ENCODE assay signal across 12 cellular contexts in the genomic region with DNA sequence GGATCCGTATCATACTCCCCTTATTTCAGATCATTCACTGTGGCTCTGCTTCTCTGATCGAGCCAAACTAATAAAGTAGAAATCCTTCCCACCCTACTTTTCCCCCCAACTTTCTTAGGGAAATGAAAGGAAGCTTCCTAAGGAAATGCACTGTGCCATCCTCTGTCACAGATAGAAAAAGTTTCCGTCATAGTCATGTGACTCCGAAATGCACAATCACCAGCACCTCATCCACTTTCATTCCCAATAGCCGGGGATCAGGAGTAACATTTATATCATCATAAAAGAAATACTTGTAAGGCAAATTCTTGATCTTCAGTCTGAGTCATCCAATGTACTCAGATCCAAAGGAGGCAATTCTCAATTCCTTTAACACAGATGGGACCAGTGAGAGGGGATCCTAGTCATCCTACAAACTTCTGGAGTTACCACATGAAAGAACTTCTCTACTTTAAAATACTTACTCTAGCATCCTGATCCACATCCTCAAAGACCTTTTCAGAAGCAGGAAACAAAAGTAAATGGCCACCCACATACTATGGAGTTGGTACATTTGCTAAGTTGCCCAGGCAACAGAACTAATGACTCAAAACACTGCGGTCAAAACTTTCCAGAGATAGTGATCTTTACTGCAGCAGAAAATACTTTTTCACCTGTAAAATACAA.
DNase-seq lines count a peak whose midpoint lies in the region; ATAC-seq, FAIRE-seq and TF ChIP-seq lines count a peak whose summit lies in the region.
"Had no signal": no experiment of that assay in that cellular context is flagged by ENCODE, and none has a peak within 500 bp of the region (broad histone marks: within the 10 kb centered on the region; RNA-seq: fewer than 3 reads in every experiment).

No MANE protein-coding gene starts in this region.

- H3K4me3 ChIP-seq in A549, result no peak overlapping the region
- H3K4me3 ChIP-seq in GM23248, result no peak overlapping the region
- H3K4me3 ChIP-seq in PC-9, result no peak overlapping the region
- no peak overlapping the region for H3K4me3 ChIP-seq in ovary
- H3K4me3 ChIP-seq: BLaER1 treated with 17β-estradiol and CSF1 and Interleukin-3, amounts not matched to agents 10 nM and 100 nM had no signal

- H3K4me2 ChIP-seq in A549 (no peak overlapping the region), GM23248 (ENCODE audit: unreplicated experiment) (no peak overlapping the region), PC-9 (peak overlapping the region; percentile 38; the same call in 1 of the 2 replicates)
- H3K4me2 ChIP-seq: BLaER1 treated with 17β-estradiol and CSF1 and Interleukin-3, amounts not matched to agents 10 nM and 100 nM had no signal

- TF ChIP-seq POLR2A in A549 (IDR thresholded peaks at IDR 0.05; ENCODE audit: low read length) (no peak), ovary (IDR thresholded peaks at IDR 0.05) (no peak)

- TF ChIP-seq EP300 in A549 (IDR thresholded peaks at IDR 0.05), result no peak
- no peak for TF ChIP-seq EP300 in ovary (IDR thresholded peaks at IDR 0.05)

- TF ChIP-seq CTCF in A549 (IDR thresholded peaks at IDR 0.05) (no peak), PC-9 (conservative IDR thresholded peaks at IDR 0.05) (no peak), ovary (IDR thresholded peaks at IDR 0.05) (no peak)

- H3K9ac ChIP-seq in GM23248, result no peak overlapping the region
- H3K9ac ChIP-seq: BLaER1 treated with 17β-estradiol and CSF1 and Interleukin-3, amounts not matched to agents 10 nM and 100 nM had no signal

- CTCF ChIA-PET in A549 (lab: Yijun Ruan, JAX) (no interaction called here), PC-9 (lab: Charles Lee) (no interaction called here)

- intact Hi-C loops in PC-9 (cut with micrococcal nuclease; ENCODE audit: unreplicated experiment), result no loop called here
- intact Hi-C loops in ovary (cut with DNase I), result no loop called here
- intact Hi-C loops in left ventricle myocardium superior (cut with micrococcal nuclease), result no loop called here

- FAIRE-seq in A549 (lab: Jason Lieb, UNC), result no peak
- FAIRE-seq: small intestine had no signal

- in situ Hi-C loops in GM23248 (cut with MboI), result no loop called here

- ATAC-seq in A549 (peak; percentile 38 to 47; a peak in 4 of 6 replicates), left ventricle myocardium superior (no peak)

- no TSS peak for BruUV-seq in PC-9 (replicated peaks; lab: Mats Ljungman, UMichigan)

- POLR2A ChIA-PET in A549 (lab: Yijun Ruan, JAX) (no interaction called here), PC-9 (lab: Charles Lee; ENCODE audit: unreplicated experiment) (no interaction called here)

- H3K9me2 ChIP-seq in GM23248 (ENCODE audit: insufficient read depth) (no peaks in the 10 kb centered on the region), PC-9 (ENCODE audit: insufficient read depth) (no peaks in the 10 kb centered on the region)

- TF ChIP-seq RAD21 in A549 (conservative IDR thresholded peaks at IDR 0.05 in 1 of 2, IDR thresholded peaks at IDR 0.05 in 1 of 2), result no peak

- H3K9me3 ChIP-seq in A549 (no peaks in the 10 kb centered on the region), GM23248 (ENCODE audit: low read depth) (no peaks in the 10 kb centered on the region), PC-9 (ENCODE audit: insufficient read depth, low read depth) (no peaks in the 10 kb centered on the region), ovary (no peaks in the 10 kb centered on the region)
- H3K9me3 ChIP-seq: BLaER1 treated with 17β-estradiol and CSF1 and Interleukin-3, amounts not matched to agents 10 nM and 100 nM had no signal

- H3K27ac ChIP-seq in A549 (no peak overlapping the region), GM23248 (no peak overlapping the region), PC-9 (no peak overlapping the region), ovary (no peak overlapping the region)
- H3K27ac ChIP-seq: BLaER1 treated with 17β-estradiol and CSF1 and Interleukin-3, amounts not matched to agents 10 nM and 100 nM had no signal

- H3K27me3 ChIP-seq in GM23248 (replicated peaks; ENCODE audit: insufficient read depth) (peaks cover 8% of the 10 kb centered on the region), PC-9 (ENCODE audit: insufficient read depth, low read depth) (no peaks in the 10 kb centered on the region), ovary (no peaks in the 10 kb centered on the region)
- H3K27me3 ChIP-seq: BLaER1 treated with 17β-estradiol and CSF1 and Interleukin-3, amounts not matched to agents 10 nM and 100 nM had no signal

- WGBS in A549 (ENCODE audit: missing lambda C conversion rate), result 61% methylated on average over 6 of the region's 6 CpGs
- 42 to 50% methylated on average over 6 of the region's 6 CpGs for WGBS in GM23248 (ENCODE audit: low coverage in 1 of 2, low lambda C conversion rate in 2 of 2, missing lambda C conversion rate in 2 of 2), 2 experiments
- 91 to 94% (median 93%) methylated on average over 6 of the region's 6 CpGs for WGBS in ovary, 3 donors

- H2AFZ ChIP-seq in GM23248, result no peak overlapping the region
- peak overlapping the region; percentile 18; the same call in 1 of the 2 replicates for H2AFZ ChIP-seq in PC-9

- no peaks in the 10 kb centered on the region for H3K4me1 ChIP-seq in A549
- no peaks in the 10 kb centered on the region for H3K4me1 ChIP-seq in GM23248 (ENCODE audit: insufficient read depth)
- H3K4me1 ChIP-seq in PC-9 (replicated peaks; ENCODE audit: insufficient read depth), result no peaks in the 10 kb centered on the region
- no peaks in the 10 kb centered on the region for H3K4me1 ChIP-seq in ovary (ENCODE audit: insufficient read depth)
- H3K4me1 ChIP-seq: BLaER1 treated with 17β-estradiol and CSF1 and Interleukin-3, amounts not matched to agents 10 nM and 100 nM had no signal

- H3K79me2 ChIP-seq in GM23248 (ENCODE audit: insufficient read depth) (no peaks in the 10 kb centered on the region), PC-9 (ENCODE audit: low read depth) (no peaks in the 10 kb centered on the region)

- H4K20me1 ChIP-seq in GM23248 (ENCODE audit: insufficient read depth) (no peaks in the 10 kb centered on the region), PC-9 (ENCODE audit: insufficient read depth) (no peaks in the 10 kb centered on the region)
- H4K20me1 ChIP-seq: BLaER1 treated with 17β-estradiol and CSF1 and Interleukin-3, amounts not matched to agents 10 nM and 100 nM had no signal

- H3K36me3 ChIP-seq in GM23248 (ENCODE audit: low read depth) (no peaks in the 10 kb centered on the region), PC-9 (ENCODE audit: low read depth) (no peaks in the 10 kb centered on the region), ovary (no peaks in the 10 kb centered on the region)
- H3K36me3 ChIP-seq: BLaER1 treated with 17β-estradiol and CSF1 and Interleukin-3, amounts not matched to agents 10 nM and 100 nM had no signal

- DNase-seq in A549 (ENCODE audit: low read depth in 1 of 2, low spot score in 1 of 2) (peak in 1 of 2 experiments; percentile 23), GM23248 (peak; percentile 81), PC-9 (peak in 1 of 2 experiments; percentile 77), fibroblast of gingiva (ENCODE audit: low read depth) (peak; percentile 6), ovary (no peak), NCI-H748 (lab: John Stamatoyannopoulos, UW; ENCODE audit: unreplicated experiment) (no peak), NOMO-1 treated with DMSO at 0.1 percent for 48 hours (lab: John Stamatoyannopoulos, UW; ENCODE audit: unreplicated experiment) (no peak), left ventricle myocardium superior (no peak)
- DNase-seq: hippocampal formation, NCI-H774, small intestine had no signal

- H3F3A ChIP-seq in GM23248 (ENCODE audit: insufficient read depth) (0 out of 2 replicates have a peak, but pooled peaks cover 6% of the 10 kb centered on the region), PC-9 (ENCODE audit: insufficient read depth, low read depth) (no peaks in the 10 kb centered on the region)

TF ChIP-seq in A549, 52 proteins besides CTCF, POLR2A, EP300 and RAD21:
- TF ChIP-seq POLR2AphosphoS2 (conservative IDR thresholded peaks at IDR 0.05; ENCODE audit: low read length) (no peak), CBX8 (IDR thresholded peaks at IDR 0.05) (no peak), NR3C1 (IDR thresholded peaks at IDR 0.05) (no peak), ZFP36 (IDR thresholded peaks at IDR 0.05; ENCODE audit: borderline replicate concordance, partially characterized antibody) (no peak), HOXB13 (CRISPR knock-in tag; IDR thresholded peaks at IDR 0.05; ENCODE audit: low read depth) (no peak), JUNB (IDR thresholded peaks at IDR 0.05) (no peak), RARB (CRISPR knock-in tag; IDR thresholded peaks at IDR 0.05) (no peak), RFX5 (IDR thresholded peaks at IDR 0.05) (no peak), SMC3 (IDR thresholded peaks at IDR 0.05) (no peak), NPAS2 (CRISPR knock-in tag; IDR thresholded peaks at IDR 0.05; ENCODE audit: borderline replicate concordance) (no peak), MAZ (IDR thresholded peaks at IDR 0.05; ENCODE audit: borderline replicate concordance, low read depth, low read length) (no peak), HEYL (CRISPR knock-in tag; IDR thresholded peaks at IDR 0.05) (no peak), KDM5A (IDR thresholded peaks at IDR 0.05) (no peak), TFCP2L1 (CRISPR knock-in tag; IDR thresholded peaks at IDR 0.05) (no peak), BHLHE40 (IDR thresholded peaks at IDR 0.05; ENCODE audit: low read depth, low read length) (no peak)
- TF ChIP-seq, protein P1, sequence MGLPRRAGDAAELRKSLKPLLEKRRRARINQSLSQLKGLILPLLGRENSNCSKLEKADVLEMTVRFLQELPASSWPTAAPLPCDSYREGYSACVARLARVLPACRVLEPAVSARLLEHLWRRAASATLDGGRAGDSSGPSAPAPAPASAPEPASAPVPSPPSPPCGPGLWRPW (IDR thresholded peaks at IDR 0.05), result no peak

Comparison
In these comparisons a context has a peak if more than half of its experiments do, and no peak if none do; other contexts are left out.
1. DNase-seq: peak in GM23248 (single experiment) and fibroblast of gingiva (single experiment); none in ovary (0 of 5), NCI-H748 (single experiment), NOMO-1 treated with DMSO at 0.1 percent for 48 hours (single experiment) and left ventricle myocardium superior (single experiment).